17 cellular contexts compared by ENCODE assay signal in the genomic region with DNA sequence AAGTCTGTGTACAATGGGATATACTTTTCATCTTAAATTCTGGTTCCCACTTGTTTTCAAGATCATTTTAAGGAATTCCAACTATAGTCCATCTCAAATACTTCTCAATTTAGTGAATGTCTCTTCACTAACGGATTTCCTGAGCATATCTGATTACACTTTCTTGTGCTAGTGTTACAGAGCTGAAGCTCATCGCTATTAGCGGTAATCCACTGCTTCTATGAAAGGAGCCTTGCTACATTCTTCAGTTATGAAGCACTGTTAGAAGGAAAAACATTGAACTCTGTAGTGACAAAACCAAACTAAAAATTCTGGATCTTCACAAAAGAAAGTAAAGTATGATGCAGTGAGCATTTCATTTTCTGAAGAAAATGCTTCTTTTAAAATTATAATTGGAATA.
DNase-seq lines count a peak whose midpoint lies in the region; ATAC-seq and TF ChIP-seq lines count a peak whose summit lies in the region.
"Had no signal": no experiment of that assay in that cellular context is flagged by ENCODE, and none has a peak within 500 bp of the region (broad histone marks: within the 10 kb centered on the region; RNA-seq: fewer than 3 reads in every experiment).

No MANE protein-coding gene starts in this region.

- peak; percentile 43 for DNase-seq in LHCN-M2 (ENCODE audit: low read depth)
- DNase-seq in astrocyte of the hippocampus (ENCODE audit: low read depth, low spot score) = peak; percentile 39
- peak; percentile 8 to 67 for DNase-seq in fibroblast of lung (ENCODE audit: low read depth in 2 of 2)
- DNase-seq in osteoblast (ENCODE audit: insufficient read length, low spot score, missing footprints) = peak; percentile 83
- no peak for DNase-seq in NCI-H146 treated with DMSO at 0.1 percent for 48 hours (lab: John Stamatoyannopoulos, UW; ENCODE audit: unreplicated experiment)
- DNase-seq: Calu3; CD8-positive, alpha-beta T cell; H9; NCI-H187 treated with DMSO at 0.1 percent for 48 hours; NCI-H2171; NCI-H526; PC-3 had no signal

- no peak overlapping the region for H3K4me2 ChIP-seq in fibroblast of lung (ENCODE audit: extremely low read depth, insufficient read depth, low read length)
- H3K4me2 ChIP-seq in osteoblast (ENCODE audit: insufficient read depth, low read length) = no peak overlapping the region
- H3K4me2 ChIP-seq: A549, BLaER1 had no signal

- 83 to 87% methylated on average over 1 to 3 of the region's 3 CpGs for WGBS in gastroesophageal sphincter (ENCODE audit: low coverage in 1 of 2), 2 donors

- no peak for TF ChIP-seq EP300 in gastroesophageal sphincter (IDR thresholded peaks at IDR 0.05)

- no peak for ATAC-seq in HG02763 (IDR thresholded peaks at IDR 0.05; ENCODE audit: unreplicated experiment)
- no peak for ATAC-seq in HG02852 (IDR thresholded peaks at IDR 0.05; ENCODE audit: unreplicated experiment)
- no peak for ATAC-seq in gastroesophageal sphincter
- ATAC-seq: A549; CD8-positive, alpha-beta T cell; PC-3 had no signal

- TF ChIP-seq CTCF in fibroblast of lung (conservative IDR thresholded peaks at IDR 0.05 in 1 of 2, IDR thresholded peaks at IDR 0.05 in 1 of 2; ENCODE audit: low read depth in 1 of 2, low read length in 2 of 2) = no peak
- no peak for TF ChIP-seq CTCF in osteoblast (IDR thresholded peaks at IDR 0.05; ENCODE audit: extremely low read depth, low read depth, low read length)
- no peak for TF ChIP-seq CTCF in gastroesophageal sphincter (IDR thresholded peaks at IDR 0.05)

- H3K79me2 ChIP-seq in fibroblast of lung (ENCODE audit: control insufficient read depth, insufficient read depth, low read length) = no peaks in the 10 kb centered on the region
- no peaks in the 10 kb centered on the region for H3K79me2 ChIP-seq in osteoblast (ENCODE audit: insufficient read depth, low read length)

- no peak overlapping the region for H3K9ac ChIP-seq in fibroblast of lung (ENCODE audit: insufficient read depth, low read length)
- H3K9ac ChIP-seq: BLaER1 had no signal

- no peak for TF ChIP-seq POLR2A in gastroesophageal sphincter (IDR thresholded peaks at IDR 0.05)

- H2AFZ ChIP-seq in fibroblast of lung (ENCODE audit: low read length) = no peak overlapping the region
- no peak overlapping the region for H2AFZ ChIP-seq in osteoblast (ENCODE audit: low read length)

- H3K4me1 ChIP-seq in fibroblast of lung (ENCODE audit: control insufficient read depth, extremely low read depth, insufficient read depth, low read length) (no peaks in the 10 kb centered on the region), osteoblast (ENCODE audit: insufficient read depth, low read length) (peaks cover 8% of the 10 kb centered on the region), gastroesophageal sphincter (no peaks in the 10 kb centered on the region)
- H3K4me1 ChIP-seq: BLaER1 had no signal

- no peak overlapping the region for H3K27ac ChIP-seq in fibroblast of lung (ENCODE audit: insufficient read depth, low read length)
- H3K27ac ChIP-seq in osteoblast (ENCODE audit: low read depth, low read length) = no peak overlapping the region
- H3K27ac ChIP-seq in gastroesophageal sphincter = no peak overlapping the region
- H3K27ac ChIP-seq: A549, BLaER1 had no signal

- no peaks in the 10 kb centered on the region for H3K36me3 ChIP-seq in fibroblast of lung (ENCODE audit: control insufficient read depth, insufficient read depth, low read length)
- H3K36me3 ChIP-seq in osteoblast (ENCODE audit: insufficient read depth, low read length) = peaks cover 8% of the 10 kb centered on the region
- peaks cover 0 to 34% of the 10 kb centered on the region in 2 donors for H3K36me3 ChIP-seq in gastroesophageal sphincter

- H4K20me1 ChIP-seq in fibroblast of lung (ENCODE audit: control insufficient read depth, extremely low read depth, insufficient read depth, low read length) (no peaks in the 10 kb centered on the region), osteoblast (ENCODE audit: insufficient read depth, low read length) (no peaks in the 10 kb centered on the region)
- H4K20me1 ChIP-seq: BLaER1 had no signal

- H3K9me3 ChIP-seq in fibroblast of lung (ENCODE audit: control insufficient read depth, insufficient read depth, low read depth, low read length) (no peaks in the 10 kb centered on the region), osteoblast (ENCODE audit: low read depth, low read length) (no peaks in the 10 kb centered on the region), gastroesophageal sphincter (no peaks in the 10 kb centered on the region)
- H3K9me3 ChIP-seq: A549 had no signal

- H3K27me3 ChIP-seq in fibroblast of lung (ENCODE audit: control insufficient read depth, insufficient read depth, low read length) = no peaks in the 10 kb centered on the region
- no peaks in the 10 kb centered on the region for H3K27me3 ChIP-seq in osteoblast (ENCODE audit: insufficient read depth, low read length)
- no peaks in the 10 kb centered on the region for H3K27me3 ChIP-seq in gastroesophageal sphincter
- H3K27me3 ChIP-seq: BLaER1 had no signal

- H3K4me3 ChIP-seq in fibroblast of lung (replicated peaks in 1 of 4; ENCODE audit: control extremely low read depth in 1 of 4, insufficient read depth in 1 of 4, low read depth in 3 of 4, low read length in 4 of 4) (no peak overlapping the region), osteoblast (ENCODE audit: insufficient read depth, low read length) (no peak overlapping the region), gastroesophageal sphincter (no peak overlapping the region)
- H3K4me3 ChIP-seq: A549, BLaER1 had no signal
